In the genomic region with DNA sequence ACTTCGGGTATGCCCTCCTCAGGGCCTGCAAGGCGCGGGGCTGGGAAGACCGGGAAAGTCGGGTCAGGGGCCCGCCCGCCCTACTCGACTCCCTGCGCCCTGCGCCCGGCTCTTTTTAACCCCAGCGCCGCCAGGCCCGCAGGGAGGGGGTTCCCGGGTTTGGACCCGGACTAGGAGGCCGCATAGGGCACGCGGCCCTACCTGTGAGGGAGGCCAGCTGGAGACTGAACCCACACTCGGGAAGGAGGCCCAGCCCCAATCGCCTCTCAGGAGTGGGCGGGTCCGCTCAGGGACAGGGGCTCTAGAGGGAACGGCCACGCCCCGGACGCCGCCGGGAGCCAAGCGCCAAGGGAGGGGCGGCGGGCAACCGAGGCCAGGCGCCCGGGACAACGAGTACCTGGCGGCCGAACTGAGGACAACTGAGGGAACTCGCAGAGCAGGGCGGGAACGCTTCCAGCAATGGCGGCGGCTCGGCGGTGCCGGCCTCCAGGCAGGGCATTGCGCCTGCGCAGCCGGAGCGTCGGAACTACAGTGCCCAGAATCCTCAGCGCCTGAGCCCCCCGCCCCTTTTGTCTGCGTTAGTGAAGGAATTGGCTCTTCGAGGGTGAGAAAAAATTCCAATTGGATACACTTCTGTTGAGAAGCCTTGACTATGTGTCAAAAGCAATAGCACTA, we compare ENCODE assay signal across 8 cellular contexts. TPM values are rescaled to one million over a fixed set of nuclear protein-coding genes. Genes with fewer than 3 reads are reported as not detected.
A peak's percentile ranks its signal among the peaks of the same experiment; 100 is the strongest.
DNase-seq lines count a peak whose midpoint lies in the region; ATAC-seq, FAIRE-seq and TF ChIP-seq lines count a peak whose summit lies in the region.

A gene (minus strand): TSS at position 484 of the 675 bp plus-strand sequence.

- DNase-seq in GM12892 (ENCODE audit: insufficient read length): peak; percentile 77
- peak; percentile 79 for DNase-seq in NCI-H1436 (lab: John Stamatoyannopoulos, UW)
- DNase-seq in amygdala (lab: John Stamatoyannopoulos, UW): peak in 55 of 56 donors; percentile 60 to 94 (median 84)
- DNase-seq in left ventricle myocardium inferior: peak; percentile 97
- peak; percentile 98 for DNase-seq in posterior vena cava (ENCODE audit: low spot score)
- peak; percentile 98 for DNase-seq in upper lobe of right lung

- peaks cover 19% of the 10 kb centered on the region for H3K4me1 ChIP-seq in left ventricle myocardium inferior
- peaks cover 8% of the 10 kb centered on the region for H3K4me1 ChIP-seq in upper lobe of right lung

- peak; percentile 92 for ATAC-seq in HG02798 (IDR thresholded peaks at IDR 0.05; ENCODE audit: poor library complexity, unreplicated experiment)
- peak; percentile 98 for ATAC-seq in upper lobe of right lung

- H3K36me3 Mint-ChIP-seq in T-helper 1 cell treated with Interleukin-12 subunit alpha and Interleukin-12 subunit beta and Interleukin-4 antibody, amounts not matched to agents 30 μg/mL and 1 μg/mL, for 36 hours (ENCODE audit: low read depth): peaks cover 1% of the 10 kb centered on the region

- H3K36me3 ChIP-seq in left ventricle myocardium inferior: no peaks in the 10 kb centered on the region
- no peaks in the 10 kb centered on the region for H3K36me3 ChIP-seq in upper lobe of right lung

- no peak within 1 kb of the TSS for H3K27ac Mint-ChIP-seq in T-helper 1 cell treated with Interleukin-12 subunit alpha and Interleukin-12 subunit beta and Interleukin-4 antibody, amounts not matched to agents 30 μg/mL and 1 μg/mL, for 36 hours

- H3K4me3 Mint-ChIP-seq in T-helper 1 cell treated with Interleukin-12 subunit alpha and Interleukin-12 subunit beta and Interleukin-4 antibody, amounts not matched to agents 30 μg/mL and 1 μg/mL, for 36 hours: peak within 1 kb of the TSS; percentile 79

- H3K27ac ChIP-seq in left ventricle myocardium inferior (replicated peaks) (peak within 1 kb of the TSS; percentile 99), upper lobe of right lung (peak within 1 kb of the TSS; percentile 94)

- H3K4me3 ChIP-seq in left ventricle myocardium inferior (peak within 1 kb of the TSS; percentile 85), upper lobe of right lung (peak within 1 kb of the TSS; percentile 72)

- TF ChIP-seq POLR2A in GM12892 (IDR thresholded peaks at IDR 0.05; ENCODE audit: low read depth, low read length): peak; percentile 80

- H3K9me3 Mint-ChIP-seq in T-helper 1 cell treated with Interleukin-12 subunit alpha and Interleukin-12 subunit beta and Interleukin-4 antibody, amounts not matched to agents 30 μg/mL and 1 μg/mL, for 36 hours: peaks cover 4% of the 10 kb centered on the region

- peak; percentile 96 for FAIRE-seq in GM12892 (lab: Jason Lieb, UNC)

- H3K9me3 ChIP-seq in left ventricle myocardium inferior (replicated peaks): no peaks in the 10 kb centered on the region
- no peaks in the 10 kb centered on the region for H3K9me3 ChIP-seq in upper lobe of right lung

- intact Hi-C loops in left ventricle myocardium inferior (cut with micrococcal nuclease): no loop called here
- intact Hi-C loops in posterior vena cava (cut with DNase I): no loop called here
- intact Hi-C loops in upper lobe of right lung (cut with DNase I): no loop called here

- H3K4me1 Mint-ChIP-seq in T-helper 1 cell treated with Interleukin-12 subunit alpha and Interleukin-12 subunit beta and Interleukin-4 antibody, amounts not matched to agents 30 μg/mL and 1 μg/mL, for 36 hours (ENCODE audit: low read depth): peaks cover 12% of the 10 kb centered on the region

- H3K27me3 Mint-ChIP-seq in T-helper 1 cell treated with Interleukin-12 subunit alpha and Interleukin-12 subunit beta and Interleukin-4 antibody, amounts not matched to agents 30 μg/mL and 1 μg/mL, for 36 hours (ENCODE audit: low read depth): peaks cover 17% of the 10 kb centered on the region

- H3K27me3 ChIP-seq in left ventricle myocardium inferior (ENCODE audit: low read depth) (no peaks in the 10 kb centered on the region), upper lobe of right lung (no peaks in the 10 kb centered on the region)

- TF ChIP-seq CTCF in left ventricle myocardium inferior (IDR thresholded peaks at IDR 0.05; ENCODE audit: borderline replicate concordance): no peak
- TF ChIP-seq CTCF in upper lobe of right lung (IDR thresholded peaks at IDR 0.05): no peak

RNA-seq across cellular contexts. Expression of the gene that starts here (rescaled TPM):
- polyA plus RNA-seq in GM12892 (2012; ENCODE audit: missing spikeins): 1.8 TPM
- 1.2 TPM for total RNA-seq in left ventricle myocardium inferior
- 1 to 10 TPM; 4.6 to 5.2 TPM for total RNA-seq in posterior vena cava
- 5.6 TPM for total RNA-seq in upper lobe of right lung

Comparison
In these comparisons a context has a peak if more than half of its experiments do, and no peak if none do; other contexts are left out.
1. Peak in every context shown above with its lines: DNase-seq, ATAC-seq, H3K4me3 ChIP-seq and H3K27ac ChIP-seq.